ENCODE assay signal across 15 cellular contexts in the genomic region with DNA sequence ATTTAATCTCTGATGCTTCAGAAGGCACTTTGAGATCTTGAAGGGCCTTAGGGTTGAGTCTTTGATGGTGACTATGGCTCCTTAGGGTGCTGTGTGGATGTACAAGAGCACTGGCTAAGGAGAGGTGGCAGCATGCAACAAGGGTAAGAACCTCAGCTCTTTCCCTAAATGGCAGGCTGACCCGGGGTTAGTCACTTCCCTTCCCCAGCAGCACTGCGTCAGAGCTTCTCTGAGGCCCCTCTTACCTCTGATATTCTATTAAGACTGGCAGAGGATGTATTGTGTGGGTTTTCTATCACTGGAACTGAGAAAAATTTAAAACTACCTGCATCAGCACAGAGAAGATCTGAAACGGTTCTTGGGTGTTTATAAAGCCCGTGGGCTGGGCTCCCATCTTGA. TPM values are rescaled to one million over a fixed set of nuclear protein-coding genes. Genes with fewer than 3 reads are reported as not detected.
DNase-seq lines count a peak whose midpoint lies in the region; ATAC-seq, FAIRE-seq and TF ChIP-seq lines count a peak whose summit lies in the region.
"Had no signal": no experiment of that assay in that cellular context is flagged by ENCODE, and none has a peak within 500 bp of the region (broad histone marks: within the 10 kb centered on the region; RNA-seq: fewer than 3 reads in every experiment).

No MANE protein-coding gene starts in this region.

- H2AFZ ChIP-seq in HepG2 (ENCODE audit: low read length) (no peak overlapping the region), MM.1S (ENCODE audit: low read length) (no peak overlapping the region)

- H3K4me3 Mint-ChIP-seq in HFFc6, result peak overlapping the region; percentile 33; the same call in 1 of the 2 replicates
- H3K4me3 Mint-ChIP-seq: activated naive CD8-positive, alpha-beta T cell; T-helper 17 cell had no signal

- no peak for TF ChIP-seq CTCF in 22Rv1 (IDR thresholded peaks at IDR 0.05)
- TF ChIP-seq CTCF in HFFc6 (IDR thresholded peaks at IDR 0.05), result no peak
- TF ChIP-seq CTCF in VCaP (conservative IDR thresholded peaks at IDR 0.05), result no peak
- no peak for TF ChIP-seq CTCF in HepG2 (CRISPR knock-in tag; IDR thresholded peaks at IDR 0.05)
- no peak for TF ChIP-seq CTCF in MM.1S (IDR thresholded peaks at IDR 0.05; ENCODE audit: low read length)

- H3K27me3 Mint-ChIP-seq in HFFc6 (ENCODE audit: insufficient read depth), result no peaks in the 10 kb centered on the region

- POLR2A ChIA-PET in HepG2 (lab: Yijun Ruan, JAX), result interaction anchor here (1.5 to 3.8 kb wide), 4 partner anchors 11 to 33 kb away, joined by 3 to 22 read pairs (median 11); a partner anchor contains a TSS

- H3K36me3 Mint-ChIP-seq in HFFc6 (ENCODE audit: low read depth), result no peaks in the 10 kb centered on the region
- H3K36me3 Mint-ChIP-seq: activated naive CD8-positive, alpha-beta T cell had no signal

- no TSS peak for BruUV-seq in HepG2 (replicated peaks; lab: Mats Ljungman, UMichigan)

- no peaks in the 10 kb centered on the region for H3F3A ChIP-seq in MM.1S (ENCODE audit: insufficient read depth, low read length)

- peaks cover 61% of the 10 kb centered on the region for H3K4me1 Mint-ChIP-seq in HFFc6 (ENCODE audit: low read depth)

- TF ChIP-seq EP300 in HepG2 (IDR thresholded peaks at IDR 0.05; ENCODE audit: low read depth in 2 of 2, low read length in 2 of 2) (no peak), HepG2 (CRISPR knock-in tag; IDR thresholded peaks at IDR 0.05; ENCODE audit: borderline replicate concordance) (no peak)

- H3K9me3 ChIP-seq in HepG2 (ENCODE audit: low read length), result no peaks in the 10 kb centered on the region
- H3K9me3 ChIP-seq in MM.1S (replicated peaks; ENCODE audit: insufficient read depth, low read length), result no peaks in the 10 kb centered on the region

- no peaks in the 10 kb centered on the region for H3K79me2 ChIP-seq in HepG2 (ENCODE audit: insufficient read depth, low read length)
- no peaks in the 10 kb centered on the region for H3K79me2 ChIP-seq in MM.1S (ENCODE audit: low read length)

- TF ChIP-seq RAD21 in HepG2 (CRISPR knock-in tag; IDR thresholded peaks at IDR 0.05), result no peak

- H3K9me2 ChIP-seq in MM.1S (replicated peaks; ENCODE audit: insufficient read depth, low read length), result no peaks in the 10 kb centered on the region

- ATAC-seq in HepG2 (no peak), HG03442 (IDR thresholded peaks at IDR 0.05; ENCODE audit: unreplicated experiment) (no peak)
- ATAC-seq: T-helper 17 cell had no signal

- H3K9me3 Mint-ChIP-seq in HFFc6, result no peaks in the 10 kb centered on the region

- intact Hi-C loops in HepG2 (cut with micrococcal nuclease; ENCODE audit: unreplicated experiment), result loop anchor here (1.0 kb wide), 2 partner anchors 11 to 38 kb away; no protein-coding TSS in a partner anchor

- H3K27me3 ChIP-seq in HepG2 (ENCODE audit: control insufficient read depth in 1 of 2, insufficient read depth in 2 of 2, low read length in 2 of 2), result no peaks in the 10 kb centered on the region
- H3K27me3 ChIP-seq in MM.1S (replicated peaks; ENCODE audit: insufficient read depth, low read length), result no peaks in the 10 kb centered on the region; the same call in 1 of the 2 replicates

- H3K4me1 ChIP-seq in HepG2 (ENCODE audit: insufficient read depth, low read length) (peaks cover 71% of the 10 kb centered on the region), MM.1S (ENCODE audit: low read length) (no peaks in the 10 kb centered on the region)

- no peak for TF ChIP-seq POLR2A in HepG2 (IDR thresholded peaks at IDR 0.05; ENCODE audit: insufficient read depth in 1 of 2, low read depth in 2 of 2, low read length in 2 of 2)

- 54% methylated on average over 4 of the region's 4 CpGs for WGBS in HepG2 (ENCODE audit: low lambda C conversion rate)

- CTCF ChIA-PET in HepG2 (lab: Yijun Ruan, JAX; ENCODE audit: low intra/inter-chr PET ratio, low total read pairs), result no interaction called here

- DNase-seq in HFFc6, result no peak
- no peak for DNase-seq in HepG2 (ENCODE audit: low spot score)
- DNase-seq in SW 1271 (lab: John Stamatoyannopoulos, UW), result no peak
- DNase-seq in iPS-NIHi7 (ENCODE audit: extremely low spot score), result no peak
- DNase-seq in MM.1S, result no peak
- DNase-seq: DND-41; stimulated activated CD4-positive, alpha-beta T cell treated with anti-CD3 and anti-CD28 coated beads, Interleukin-12 subunit alpha, Interleukin-12 subunit beta, amount 100 ng/mL, for 4 hours; T-helper 17 cell had no signal

- H3K9ac ChIP-seq in HepG2 (ENCODE audit: insufficient read depth, low read depth, low read length), result peak overlapping the region; percentile 48; the same call in 1 of the 2 replicates
- H3K9ac ChIP-seq in MM.1S (ENCODE audit: low read length), result no peak overlapping the region

- H4K20me1 ChIP-seq in HepG2 (ENCODE audit: insufficient read depth, low read length), result no peaks in the 10 kb centered on the region
- no peaks in the 10 kb centered on the region for H4K20me1 ChIP-seq in MM.1S (ENCODE audit: insufficient read depth, low read length)

- peak overlapping the region; percentile 54; the same call in 1 of the 2 replicates for H3K4me2 ChIP-seq in HepG2 (ENCODE audit: low read depth, low read length)
- H3K4me2 ChIP-seq in MM.1S (ENCODE audit: low read depth, low read length), result no peak overlapping the region

- H3K36me3 ChIP-seq in HepG2 (replicated peaks in 1 of 2; ENCODE audit: control insufficient read depth in 1 of 2, insufficient read depth in 2 of 2, low read length in 2 of 2), result no peaks in the 10 kb centered on the region
- H3K36me3 ChIP-seq in MM.1S (replicated peaks; ENCODE audit: insufficient read depth, low read length), result no peaks in the 10 kb centered on the region

- in situ Hi-C loops in HepG2 (cut with HindIII; ENCODE audit: extremely low pct_ligation_motif_present, low pct_unique_long_range_greater_than_20kb), result no loop called here

- H3K27ac ChIP-seq in 22Rv1 (peak overlapping the region; percentile 100), VCaP (peak overlapping the region; percentile 100; the same call in 1 of the 2 replicates), HepG2 (ENCODE audit: extremely low read length, insufficient read depth, low read length) (peak overlapping the region; percentile 56), MM.1S (ENCODE audit: low read length) (no peak overlapping the region)

- no peak for FAIRE-seq in HepG2 (lab: Jason Lieb, UNC)

- H3K4me3 ChIP-seq in HepG2 (replicated peaks in 1 of 3; ENCODE audit: insufficient read depth in 1 of 3, low read depth in 2 of 3, low read length in 3 of 3) (peak overlapping the region in 1 of 3 experiments; percentile 17; a peak in 1 of 6 replicates), MM.1S (ENCODE audit: low read length) (no peak overlapping the region)

- peak overlapping the region; percentile 67 for H3K27ac Mint-ChIP-seq in HFFc6
- H3K27ac Mint-ChIP-seq: activated naive CD8-positive, alpha-beta T cell; T-helper 17 cell had no signal

RNA-seq across cellular contexts. Expression of a gene that starts 11.8 kb away (rescaled TPM):
- under 1 TPM; 0.02 to 0.09 (median 0.06) TPM for total RNA-seq in HFFc6 (2021; fragmentation: NEBNext Ultra II Directional; extraction: Animal tissue kit (Norgen Biotek cat#: 25700))
- 0.95 and 1.1 TPM in 2 replicates for total RNA-seq in HepG2 (2016; rRNA removed; fragmentation: Illumina TruSeq; extraction: Trizol)
- total RNA-seq in HepG2 (2016; cell fraction: cytosol; rRNA removed; fragmentation: Illumina TruSeq; extraction: Trizol; ENCODE audit: low read depth), result 0.18 and 0.20 TPM in 2 replicates
- total RNA-seq in HepG2 (2016; cell fraction: insoluble cytoplasmic fraction; rRNA removed; fragmentation: Illumina TruSeq; extraction: Trizol), result 0.80 and 0.89 TPM in 2 replicates
- 0.56 and 0.65 TPM in 2 replicates for total RNA-seq in HepG2 (2016; cell fraction: membrane; rRNA removed; fragmentation: Illumina TruSeq; extraction: Trizol)
- total RNA-seq in HepG2 (2016; cell fraction: nucleus; rRNA removed; fragmentation: Illumina TruSeq; extraction: Trizol), result 1.0 and 1.1 TPM in 2 replicates
- 0.51 and 0.77 TPM in 2 replicates for polyA plus RNA-seq in HepG2 (2011; rRNA removed)
- 0.20 and 0.29 TPM in 2 replicates for polyA plus RNA-seq in HepG2 (2011; cell fraction: cytosol; rRNA removed)
- polyA plus RNA-seq in HepG2 (2011; cell fraction: nucleus; rRNA removed), result 1.0 and 1.2 TPM in 2 replicates
- 0.36 and 0.48 TPM in 2 replicates for polyA plus RNA-seq in HepG2 (2012)
- 0.09 and 0.16 TPM in 2 replicates for polyA plus RNA-seq in HepG2 (2016; cell fraction: cytosol; fragmentation: Illumina TruSeq; extraction: Trizol; ENCODE audit: low read depth)
- polyA plus RNA-seq in HepG2 (2016; cell fraction: insoluble cytoplasmic fraction; fragmentation: Illumina TruSeq; extraction: Trizol; ENCODE audit: low read depth), result 1.4 and 1.6 TPM in 2 replicates
- 0.35 and 0.52 TPM in 2 replicates for polyA plus RNA-seq in HepG2 (2016; cell fraction: membrane; fragmentation: Illumina TruSeq; extraction: Trizol; ENCODE audit: low read depth)
- polyA plus RNA-seq in HepG2 (2016; cell fraction: nucleus; fragmentation: Illumina TruSeq; extraction: Trizol; ENCODE audit: insufficient read depth, low read depth), result 1.4 and 1.9 TPM in 2 replicates
- 0.80 TPM in 2 replicates for polyA minus RNA-seq in HepG2 (2011; rRNA and poly(A)+ RNA removed; ENCODE audit: low replicate concordance)
- 0.44 and 0.69 TPM in 2 replicates for polyA minus RNA-seq in HepG2 (2011; cell fraction: cytosol; rRNA and poly(A)+ RNA removed)
- 1.5 and 2.6 TPM in 2 replicates for polyA minus RNA-seq in HepG2 (2011; cell fraction: nucleus; rRNA and poly(A)+ RNA removed)
- total RNA-seq: fibroblast of lung had no signal

RNA-seq across cellular contexts. Expression of a gene that starts 30.3 kb away (rescaled TPM):
- total RNA-seq in HFFc6 (2021; fragmentation: NEBNext Ultra II Directional; extraction: Animal tissue kit (Norgen Biotek cat#: 25700)), result 10 to 100 TPM in 1 of 6 experiments, 1 to 10 TPM in 5; 6.5 to 10.6 (median 7.1) TPM
- 9.1 and 14.1 TPM in 2 replicates for total RNA-seq in HepG2 (2016; rRNA removed; fragmentation: Illumina TruSeq; extraction: Trizol)
- total RNA-seq in HepG2 (2016; cell fraction: cytosol; rRNA removed; fragmentation: Illumina TruSeq; extraction: Trizol; ENCODE audit: low read depth), result 0.91 and 1.1 TPM in 2 replicates
- 9.1 and 13.9 TPM in 2 replicates for total RNA-seq in HepG2 (2016; cell fraction: insoluble cytoplasmic fraction; rRNA removed; fragmentation: Illumina TruSeq; extraction: Trizol)
- 5.3 and 5.7 TPM in 2 replicates for total RNA-seq in HepG2 (2016; cell fraction: membrane; rRNA removed; fragmentation: Illumina TruSeq; extraction: Trizol)
- total RNA-seq in HepG2 (2016; cell fraction: nucleus; rRNA removed; fragmentation: Illumina TruSeq; extraction: Trizol), result 14.7 and 16.3 TPM in 2 replicates
- 2.5 and 3.4 TPM in 2 replicates for polyA plus RNA-seq in HepG2 (2011; rRNA removed)
- 1.1 and 1.7 TPM in 2 replicates for polyA plus RNA-seq in HepG2 (2011; cell fraction: cytosol; rRNA removed)
- 4.1 and 4.8 TPM in 2 replicates for polyA plus RNA-seq in HepG2 (2011; cell fraction: nucleus; rRNA removed)
- 3.9 and 4.9 TPM in 2 replicates for polyA plus RNA-seq in HepG2 (2012)
- polyA plus RNA-seq in HepG2 (2016; cell fraction: cytosol; fragmentation: Illumina TruSeq; extraction: Trizol; ENCODE audit: low read depth), result 0.36 and 0.38 TPM in 2 replicates
- 9.5 and 10.5 TPM in 2 replicates for polyA plus RNA-seq in HepG2 (2016; cell fraction: insoluble cytoplasmic fraction; fragmentation: Illumina TruSeq; extraction: Trizol; ENCODE audit: low read depth)
- 2.4 and 2.5 TPM in 2 replicates for polyA plus RNA-seq in HepG2 (2016; cell fraction: membrane; fragmentation: Illumina TruSeq; extraction: Trizol; ENCODE audit: low read depth)
- 15.7 and 15.8 TPM in 2 replicates for polyA plus RNA-seq in HepG2 (2016; cell fraction: nucleus; fragmentation: Illumina TruSeq; extraction: Trizol; ENCODE audit: insufficient read depth, low read depth)
- polyA minus RNA-seq in HepG2 (2011; rRNA and poly(A)+ RNA removed; ENCODE audit: low replicate concordance), result 2.4 and 7.1 TPM in 2 replicates
- 3.2 and 3.8 TPM in 2 replicates for polyA minus RNA-seq in HepG2 (2011; cell fraction: cytosol; rRNA and poly(A)+ RNA removed)
- polyA minus RNA-seq in HepG2 (2011; cell fraction: nucleus; rRNA and poly(A)+ RNA removed), result 16.9 and 21.2 TPM in 2 replicates

RNA-seq across cellular contexts. Expression of a gene that starts 32.4 kb away (rescaled TPM):
- total RNA-seq in HFFc6 (2021; fragmentation: NEBNext Ultra II Directional; extraction: Animal tissue kit (Norgen Biotek cat#: 25700)), result 1 to 10 TPM; 2.5 to 7.0 (median 3.2) TPM
- 9.4 and 10.6 TPM in 2 replicates for total RNA-seq in HepG2 (2016; rRNA removed; fragmentation: Illumina TruSeq; extraction: Trizol)
- 0.62 and 0.71 TPM in 2 replicates for total RNA-seq in HepG2 (2016; cell fraction: cytosol; rRNA removed; fragmentation: Illumina TruSeq; extraction: Trizol; ENCODE audit: low read depth)
- 10.2 and 10.9 TPM in 2 replicates for total RNA-seq in HepG2 (2016; cell fraction: insoluble cytoplasmic fraction; rRNA removed; fragmentation: Illumina TruSeq; extraction: Trizol)
- 2.7 and 2.9 TPM in 2 replicates for total RNA-seq in HepG2 (2016; cell fraction: membrane; rRNA removed; fragmentation: Illumina TruSeq; extraction: Trizol)
- total RNA-seq in HepG2 (2016; cell fraction: nucleus; rRNA removed; fragmentation: Illumina TruSeq; extraction: Trizol), result 12.6 and 18.6 TPM in 2 replicates
- polyA plus RNA-seq in HepG2 (2011; rRNA removed), result 3.9 and 4.6 TPM in 2 replicates
- 1.8 and 2.7 TPM in 2 replicates for polyA plus RNA-seq in HepG2 (2011; cell fraction: cytosol; rRNA removed)
- 8.6 and 10.6 TPM in 2 replicates for polyA plus RNA-seq in HepG2 (2011; cell fraction: nucleus; rRNA removed)
- 3.6 and 4.1 TPM in 2 replicates for polyA plus RNA-seq in HepG2 (2012)
- polyA plus RNA-seq in HepG2 (2016; cell fraction: cytosol; fragmentation: Illumina TruSeq; extraction: Trizol; ENCODE audit: low read depth), result 0.22 and 0.25 TPM in 2 replicates
- 5.0 TPM in 2 replicates for polyA plus RNA-seq in HepG2 (2016; cell fraction: insoluble cytoplasmic fraction; fragmentation: Illumina TruSeq; extraction: Trizol; ENCODE audit: low read depth)
- polyA plus RNA-seq in HepG2 (2016; cell fraction: membrane; fragmentation: Illumina TruSeq; extraction: Trizol; ENCODE audit: low read depth), result 0.60 and 0.72 TPM in 2 replicates
- 16.4 and 17.0 TPM in 2 replicates for polyA plus RNA-seq in HepG2 (2016; cell fraction: nucleus; fragmentation: Illumina TruSeq; extraction: Trizol; ENCODE audit: insufficient read depth, low read depth)
- polyA minus RNA-seq in HepG2 (2011; rRNA and poly(A)+ RNA removed; ENCODE audit: low replicate concordance), result 5.5 and 25.8 TPM in 2 replicates
- 2.8 and 3.1 TPM in 2 replicates for polyA minus RNA-seq in HepG2 (2011; cell fraction: cytosol; rRNA and poly(A)+ RNA removed)
- 11.5 and 15.7 TPM in 2 replicates for polyA minus RNA-seq in HepG2 (2011; cell fraction: nucleus; rRNA and poly(A)+ RNA removed)

RNA-seq across cellular contexts. Expression of a gene that starts 50.4 kb away (rescaled TPM):
- not detected for total RNA-seq in HFFc6 (2021; fragmentation: NEBNext Ultra II Directional; extraction: Animal tissue kit (Norgen Biotek cat#: 25700))
- total RNA-seq in HepG2 (2016; rRNA removed; fragmentation: Illumina TruSeq; extraction: Trizol), result not detected in 2 replicates
- not detected in 2 replicates for total RNA-seq in HepG2 (2016; cell fraction: cytosol; rRNA removed; fragmentation: Illumina TruSeq; extraction: Trizol; ENCODE audit: low read depth)
- not detected in 2 replicates for total RNA-seq in HepG2 (2016; cell fraction: insoluble cytoplasmic fraction; rRNA removed; fragmentation: Illumina TruSeq; extraction: Trizol)
- total RNA-seq in HepG2 (2016; cell fraction: membrane; rRNA removed; fragmentation: Illumina TruSeq; extraction: Trizol), result not detected in 2 replicates
- not detected in 2 replicates for total RNA-seq in HepG2 (2016; cell fraction: nucleus; rRNA removed; fragmentation: Illumina TruSeq; extraction: Trizol)
- polyA plus RNA-seq in HepG2 (2011; rRNA removed), result not detected in 2 replicates
- not detected in 2 replicates for polyA plus RNA-seq in HepG2 (2011; cell fraction: cytosol; rRNA removed)
- not detected in 2 replicates for polyA plus RNA-seq in HepG2 (2011; cell fraction: nucleus; rRNA removed)
- not detected in 2 replicates for polyA plus RNA-seq in HepG2 (2012)
- not detected in 2 replicates for polyA plus RNA-seq in HepG2 (2016; cell fraction: cytosol; fragmentation: Illumina TruSeq; extraction: Trizol; ENCODE audit: low read depth)
- not detected in 2 replicates for polyA plus RNA-seq in HepG2 (2016; cell fraction: insoluble cytoplasmic fraction; fragmentation: Illumina TruSeq; extraction: Trizol; ENCODE audit: low read depth)
- not detected in 2 replicates for polyA plus RNA-seq in HepG2 (2016; cell fraction: membrane; fragmentation: Illumina TruSeq; extraction: Trizol; ENCODE audit: low read depth)
- polyA plus RNA-seq in HepG2 (2016; cell fraction: nucleus; fragmentation: Illumina TruSeq; extraction: Trizol; ENCODE audit: insufficient read depth, low read depth), result not detected in 2 replicates
- not detected in 2 replicates for polyA minus RNA-seq in HepG2 (2011; rRNA and poly(A)+ RNA removed; ENCODE audit: low replicate concordance)
- not detected in 2 replicates for polyA minus RNA-seq in HepG2 (2011; cell fraction: cytosol; rRNA and poly(A)+ RNA removed)
- not detected in 2 replicates for polyA minus RNA-seq in HepG2 (2011; cell fraction: nucleus; rRNA and poly(A)+ RNA removed)
- total RNA-seq: fibroblast of lung, omental fat pad, T-helper 17 cell, ureter had no signal
- polyA plus RNA-seq: fibroblast of lung had no signal
